In the genomic region with DNA sequence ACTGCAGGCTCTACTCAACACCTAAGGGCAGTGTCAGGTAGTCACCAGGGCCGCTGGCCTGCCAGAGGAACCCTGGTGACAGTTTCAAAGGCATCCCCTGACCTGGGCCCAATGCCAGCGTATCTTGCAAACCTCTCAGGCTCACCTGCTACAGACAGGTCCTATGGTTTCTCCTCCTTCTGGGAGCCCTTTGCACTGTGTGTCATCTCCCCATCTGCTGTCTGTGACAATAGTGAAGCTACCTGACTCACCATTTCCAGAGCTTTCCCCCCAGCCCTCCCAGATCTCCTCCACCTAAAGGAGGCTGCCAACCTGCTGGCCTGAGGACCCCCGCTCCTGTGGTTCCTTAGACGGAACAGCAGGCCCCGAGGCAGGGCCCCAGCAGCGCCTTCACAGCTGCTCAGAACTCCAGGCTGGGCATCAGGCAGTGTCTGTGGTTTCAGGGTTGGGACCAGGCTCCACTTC, we compare ENCODE assay signal across 14 cellular contexts.
"Had no signal": no experiment of that assay in that cellular context is flagged by ENCODE, and none has a peak within 500 bp of the region (broad histone marks: within the 10 kb centered on the region; RNA-seq: fewer than 3 reads in every experiment).

No MANE protein-coding gene starts in this region.

- H3K4me3 Mint-ChIP-seq: activated CD4-positive, alpha-beta T cell treated with anti-CD3 and anti-CD28 coated beads, Interleukin-2, amount 10 ng/mL, durations not matched to agents 7 days and 5 days had no signal

- H3K27ac Mint-ChIP-seq: activated CD4-positive, alpha-beta T cell treated with anti-CD3 and anti-CD28 coated beads, Interleukin-2, amount 10 ng/mL, durations not matched to agents 7 days and 5 days; activated T-helper 2 cell treated with anti-CD3 and anti-CD28 coated beads, Interferon-gamma antibody, Interleukin-2, Interleukin-4, amounts not matched to agents 10 μg/mL and 5 μg/mL and 100 μg/mL, durations not matched to agents 14 hours and 24 hours and 36 hours had no signal

- H3K9me3 Mint-ChIP-seq: activated CD4-positive, alpha-beta T cell treated with anti-CD3 and anti-CD28 coated beads, Interleukin-2, amount 10 ng/mL, durations not matched to agents 7 days and 5 days; activated T-helper 2 cell treated with anti-CD3 and anti-CD28 coated beads, Interferon-gamma antibody, Interleukin-2, Interleukin-4, amounts not matched to agents 10 μg/mL and 5 μg/mL and 100 μg/mL, durations not matched to agents 14 hours and 24 hours and 36 hours had no signal

- DNase-seq: activated CD4-positive, alpha-beta T cell treated with anti-CD3 and anti-CD28 coated beads, Interleukin-2, amount 10 ng/mL, durations not matched to agents 7 days and 5 days; activated naive CD4-positive, alpha-beta T cell treated with Interleukin-2 at 50 U/mL for 16 hours; activated T-cell treated with anti-CD3 and anti-CD28 coated beads, Interleukin-2, amount 50 U/mL, for 1 hour; aorta; brain microvascular endothelial cell; central memory CD4-positive, alpha-beta T cell; erythroblast; foreskin melanocyte; left ventricle myocardium inferior; mammary epithelial cell; right cardiac atrium; T1000; upper lobe of left lung had no signal

- H3K4me1 Mint-ChIP-seq: activated CD4-positive, alpha-beta T cell treated with anti-CD3 and anti-CD28 coated beads, Interleukin-2, amount 10 ng/mL, durations not matched to agents 7 days and 5 days had no signal
